ENCODE assay signal across 17 cellular contexts in genomic region chr7:6655636-6656385, GRCh38.
"Had no signal": no experiment of that assay in that cellular context is flagged by ENCODE, and none has a peak within 500 bp of the region (broad histone marks: within the 10 kb centered on the region; RNA-seq: fewer than 3 reads in every experiment).

No MANE protein-coding gene starts in this region.

- FAIRE-seq: endometrium had no signal

- H3K27ac ChIP-seq: brain microvascular endothelial cell, esophagus muscularis mucosa, prostate gland, testis had no signal

- DNase-seq: activated CD4-positive, alpha-beta T cell treated with anti-CD3 and anti-CD28 coated beads for 36 hours; activated CD8-positive, alpha-beta memory T cell treated with anti-CD3 and anti-CD28 coated beads, Interleukin-2, amount 50 U/mL, for 4 hours; activated CD8-positive, alpha-beta T cell treated with anti-CD3 and anti-CD28 coated beads for 36 hours; activated gamma-delta T cell treated with Interleukin-2 at 50 U/mL for 16 hours; activated naive CD8-positive, alpha-beta T cell treated with anti-CD3 and anti-CD28 coated beads for 36 hours; activated T-cell treated with anti-CD3 and anti-CD28 coated beads, Interleukin-2, amount 50 U/mL, for 72 hours; brain microvascular endothelial cell; cerebellar nuclear complex; glutamatergic neuron; natural killer cell; stimulated activated CD4-positive, alpha-beta T cell treated with anti-CD3 and anti-CD28 coated beads, Interleukin-12 subunit alpha, Interleukin-12 subunit beta, amount 100 ng/mL, for 4 hours; stimulated activated CD4-positive, alpha-beta T cell treated with anti-CD3 and anti-CD28 coated beads, Interleukin-2, amount 100 ng/mL, for 48 hours; stimulated activated naive CD4-positive, alpha-beta T cell treated with Interleukin-2 at 50 U/mL for 16 hours; testis had no signal

- H3K4me3 ChIP-seq: esophagus muscularis mucosa, prostate gland had no signal

- H3K27me3 ChIP-seq: brain microvascular endothelial cell, esophagus muscularis mucosa, testis had no signal

- H3K4me1 ChIP-seq: esophagus muscularis mucosa, prostate gland, testis had no signal

- ATAC-seq: activated CD4-positive, alpha-beta T cell treated with anti-CD3 and anti-CD28 coated beads for 36 hours; activated CD8-positive, alpha-beta T cell treated with anti-CD3 and anti-CD28 coated beads for 36 hours; activated T-cell treated with anti-CD3 and anti-CD28 coated beads, Interleukin-2, amount 50 U/mL, for 72 hours; natural killer cell had no signal

- H3K9me3 ChIP-seq: prostate gland, testis had no signal
